ENCODE assay signal across 8 cellular contexts in the genomic region with DNA sequence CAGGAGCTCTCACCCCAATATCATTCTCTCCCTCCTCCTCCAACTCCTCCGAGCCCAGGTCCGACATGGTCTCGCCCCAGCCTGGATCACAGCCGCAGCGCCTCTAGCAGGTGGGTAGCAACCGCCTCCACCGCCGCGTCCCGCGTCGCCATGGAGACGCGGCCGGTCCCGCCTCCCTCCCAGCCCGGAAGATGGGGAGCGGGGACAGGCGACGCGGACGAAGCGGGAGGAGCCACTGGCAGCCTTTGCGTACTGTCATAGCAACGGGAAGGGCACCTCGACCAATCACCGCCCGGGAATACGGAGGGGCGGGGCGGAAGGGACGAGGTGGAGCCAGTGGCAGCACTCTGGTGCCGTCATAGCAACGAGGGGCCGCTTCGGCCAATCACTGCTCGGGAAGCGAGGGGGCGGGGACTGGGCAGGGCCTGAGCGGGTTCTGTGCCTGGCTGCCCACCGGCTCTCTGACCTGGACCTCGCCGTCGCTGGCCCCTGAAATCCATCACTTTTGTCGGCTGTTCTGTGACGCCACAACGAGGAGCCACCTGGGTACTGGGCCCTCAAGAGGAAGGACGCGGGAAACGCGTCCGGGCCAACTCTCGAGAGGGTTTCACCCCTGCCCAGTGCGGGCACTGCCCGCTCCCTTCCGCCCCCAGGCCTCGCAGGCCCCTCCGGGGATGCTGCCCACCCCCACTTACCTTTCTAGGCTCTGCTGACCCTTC. TPM values are rescaled to one million over a fixed set of nuclear protein-coding genes. Genes with fewer than 3 reads are reported as not detected.
DNase-seq lines count a peak whose midpoint lies in the region; ATAC-seq and TF ChIP-seq lines count a peak whose summit lies in the region.

RSPH1 (minus strand) TSS at position 105 of the 719 bp plus-strand sequence; CDS start at position 67, 38 bp downstream.

- peak within 1 kb of the TSS; percentile 70 for H3K4me3 ChIP-seq in PC-9
- H3K4me3 ChIP-seq in esophagus (ENCODE audit: low read depth in 1 of 2, low read length in 2 of 2) = peak within 1 kb of the TSS; percentile 58 to 72
- peak within 1 kb of the TSS; percentile 88 to 90 for H3K4me3 ChIP-seq in mucosa of rectum (ENCODE audit: low read length in 2 of 2)

- H3K4me1 ChIP-seq in PC-9 (replicated peaks; ENCODE audit: insufficient read depth) (peaks cover 28% of the 10 kb centered on the region), esophagus (ENCODE audit: control insufficient read depth in 2 of 2, insufficient read depth in 2 of 2, low read length in 1 of 2) (peaks cover 0 to 4% of the 10 kb centered on the region in 2 donors), mucosa of rectum (ENCODE audit: control insufficient read depth in 2 of 2, insufficient read depth in 2 of 2, low read length in 2 of 2) (peaks cover 15 to 39% of the 10 kb centered on the region in 2 donors)

- intact Hi-C loops in PC-9 (cut with micrococcal nuclease; ENCODE audit: unreplicated experiment) = loop anchor here (1.0 to 2.0 kb wide), 2 partner anchors 21 to 22 kb away; no protein-coding TSS in a partner anchor

- H3K27me3 ChIP-seq in PC-9 (ENCODE audit: insufficient read depth, low read depth) (no peaks in the 10 kb centered on the region), esophagus (ENCODE audit: control insufficient read depth in 1 of 2, insufficient read depth in 2 of 2, low read length in 2 of 2) (no peaks in the 10 kb centered on the region), mucosa of rectum (ENCODE audit: control insufficient read depth in 2 of 2, insufficient read depth in 2 of 2, low read length in 2 of 2) (no peaks in the 10 kb centered on the region)

- H3K9ac ChIP-seq in mucosa of rectum (ENCODE audit: low read depth in 1 of 2, low read length in 2 of 2) = peak within 1 kb of the TSS; percentile 82 to 92

- POLR2A ChIA-PET in PC-9 (lab: Charles Lee; ENCODE audit: unreplicated experiment) = interaction anchor here (0.7 to 1.3 kb wide), 2 partner anchors 22 to 29 kb away, joined by 3 to 4 read pairs; no protein-coding TSS in a partner anchor

- DNase-seq in DMS53 treated with DMSO at 0.1 percent for 48 hours (lab: John Stamatoyannopoulos, UW; ENCODE audit: unreplicated experiment) (peak; percentile 91), KBM-7 (peak; percentile 99), PC-9 (peak; percentile 94 to 99)
- DNase-seq in activated T-cell treated with anti-CD3 and anti-CD28 coated beads, Interleukin-2, amount 50 U/mL, for 4 hours = peak; percentile 99
- peak; percentile 97 to 99 for DNase-seq in stimulated activated CD8-positive, alpha-beta memory T cell treated with anti-CD3 and anti-CD28 coated beads, Interleukin-4, amount 100 ng/mL, for 4 hours (ENCODE audit: low read depth in 2 of 2, low spot score in 1 of 2)

- H3K4me3 Mint-ChIP-seq in activated T-cell treated with anti-CD3 and anti-CD28 coated beads, Interleukin-2, amount 50 U/mL, for 4 hours = peak within 1 kb of the TSS; percentile 89

- WGBS in esophagus, 2 donors = 0% methylated on average over 54 to 58 of the region's 58 CpGs

- no peak for TF ChIP-seq CTCF in PC-9 (conservative IDR thresholded peaks at IDR 0.05)

- H3K9me2 ChIP-seq in PC-9 (ENCODE audit: insufficient read depth) = no peaks in the 10 kb centered on the region

- no peaks in the 10 kb centered on the region for H3K79me2 ChIP-seq in PC-9 (ENCODE audit: low read depth)

- H3K4me1 Mint-ChIP-seq in activated T-cell treated with anti-CD3 and anti-CD28 coated beads, Interleukin-2, amount 50 U/mL, for 4 hours (ENCODE audit: low read depth) = peaks cover 13% of the 10 kb centered on the region

- H4K20me1 ChIP-seq in PC-9 (ENCODE audit: insufficient read depth) = no peaks in the 10 kb centered on the region

- no peaks in the 10 kb centered on the region for H3K36me3 ChIP-seq in PC-9 (ENCODE audit: low read depth)
- H3K36me3 ChIP-seq in esophagus (ENCODE audit: control insufficient read depth in 2 of 2, insufficient read depth in 2 of 2, low read length in 1 of 2) = no peaks in the 10 kb centered on the region
- no peaks in the 10 kb centered on the region for H3K36me3 ChIP-seq in mucosa of rectum (ENCODE audit: control insufficient read depth in 2 of 2, insufficient read depth in 2 of 2, low read length in 2 of 2)

- peaks cover 4% of the 10 kb centered on the region; the same call in 1 of the 2 replicates for H3F3A ChIP-seq in PC-9 (ENCODE audit: insufficient read depth, low read depth)

- CTCF ChIA-PET in PC-9 (lab: Charles Lee) = no interaction called here

- in situ Hi-C loops in KBM-7 (cut with MboI; ENCODE audit: low pct_unique_long_range_greater_than_20kb, low sequenced_read_pairs) = no loop called here

- no peaks in the 10 kb centered on the region for H3K9me3 Mint-ChIP-seq in activated T-cell treated with anti-CD3 and anti-CD28 coated beads, Interleukin-2, amount 50 U/mL, for 4 hours

- H3K36me3 Mint-ChIP-seq in activated T-cell treated with anti-CD3 and anti-CD28 coated beads, Interleukin-2, amount 50 U/mL, for 4 hours (ENCODE audit: insufficient read depth) = no peaks in the 10 kb centered on the region

- H3K27ac ChIP-seq in PC-9 (peak within 1 kb of the TSS; percentile 35; the same call in 1 of the 2 replicates), esophagus (ENCODE audit: low read depth in 2 of 2, low read length in 1 of 2) (peak within 1 kb of the TSS; percentile 37 to 80), mucosa of rectum (ENCODE audit: low read depth in 2 of 2, low read length in 2 of 2) (peak within 1 kb of the TSS; percentile 90 to 94)

- no TSS peak for BruUV-seq in PC-9 (replicated peaks; lab: Mats Ljungman, UMichigan)

- H3K27me3 Mint-ChIP-seq in activated T-cell treated with anti-CD3 and anti-CD28 coated beads, Interleukin-2, amount 50 U/mL, for 4 hours (ENCODE audit: low read depth) = no peaks in the 10 kb centered on the region

- peak within 1 kb of the TSS; percentile 86 for H2AFZ ChIP-seq in PC-9

- H3K4me2 ChIP-seq in PC-9 = peak within 1 kb of the TSS; percentile 87

- ATAC-seq in GM21723 (IDR thresholded peaks at IDR 0.05; ENCODE audit: unreplicated experiment) = peak; percentile 97
- peak; percentile 99 for ATAC-seq in activated T-cell treated with anti-CD3 and anti-CD28 coated beads, Interleukin-2, amount 50 U/mL, for 4 hours

- H3K9me3 ChIP-seq in PC-9 (ENCODE audit: insufficient read depth, low read depth) (no peaks in the 10 kb centered on the region), esophagus (ENCODE audit: control insufficient read depth in 2 of 2, insufficient read depth in 1 of 2, low read depth in 1 of 2, low read length in 1 of 2) (no peaks in the 10 kb centered on the region), mucosa of rectum (ENCODE audit: control insufficient read depth in 2 of 2, low read length in 2 of 2) (no peaks in the 10 kb centered on the region)

RNA-seq across cellular contexts. Expression of gene RSPH1, which starts in this region (rescaled TPM):
- 4.3 and 8.0 TPM in 2 replicates for total RNA-seq in PC-9 (2021)
- not detected for total RNA-seq in activated T-cell treated with anti-CD3 and anti-CD28 coated beads, Interleukin-2, amount 50 U/mL, for 4 hours
- polyA plus RNA-seq in esophagus = under 1 TPM; 0.20 to 0.53 TPM

Comparison
In these comparisons a context has a peak if more than half of its experiments do, and no peak if none do; other contexts are left out.
1. Peak in every context shown above with its lines: DNase-seq, ATAC-seq, H3K4me3 ChIP-seq and H3K27ac ChIP-seq.
2. Peak in DNase-seq and ATAC-seq in activated T-cell treated with anti-CD3 and anti-CD28 coated beads, Interleukin-2, amount 50 U/mL, for 4 hours; RNA of the gene not detected or under 1 TPM.
3. H3K27ac ChIP-seq: peak in every context shown above with its lines; median percentile 92 in mucosa of rectum; 58 in esophagus; 35 in PC-9.